Comparison of ENCODE assay signal across 8 cellular contexts in the genomic region with DNA sequence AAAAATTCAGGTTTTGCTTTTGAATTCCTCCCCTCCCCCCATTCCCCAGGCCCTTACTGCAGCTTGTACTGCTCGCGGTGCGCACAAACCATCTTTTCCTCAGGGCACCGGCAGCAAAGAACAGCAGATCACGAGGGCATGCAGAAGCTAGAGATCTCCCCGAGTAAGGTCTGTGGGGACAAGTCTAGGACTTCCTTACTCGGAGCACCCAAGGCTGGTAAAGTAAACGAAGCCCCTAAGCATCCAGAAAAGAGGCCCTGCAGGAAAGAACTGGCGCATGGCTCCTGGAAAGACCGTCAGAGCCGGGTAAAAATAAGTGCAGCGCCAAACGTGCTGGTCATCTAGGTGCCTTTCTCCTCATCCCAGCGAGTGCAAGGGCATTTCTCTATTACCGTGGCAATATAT. TPM values are rescaled to one million over a fixed set of nuclear protein-coding genes. Genes with fewer than 3 reads are reported as not detected.
DNase-seq lines count a peak whose midpoint lies in the region; ATAC-seq and TF ChIP-seq lines count a peak whose summit lies in the region.

No MANE protein-coding gene starts in this region.

- H3K27me3 Mint-ChIP-seq in activated CD4-positive, alpha-beta T cell treated with anti-CD3 and anti-CD28 coated beads, Interleukin-2, amount 10 ng/mL, durations not matched to agents 7 days and 5 days: peaks cover 5% of the 10 kb centered on the region

- intact Hi-C loops in lower lobe of right lung (cut with DNase I): no loop called here

- peaks cover 8% of the 10 kb centered on the region for H3K36me3 ChIP-seq in MM.1S (replicated peaks; ENCODE audit: insufficient read depth, low read length)
- peaks cover 0 to 11% of the 10 kb centered on the region in 2 donors for H3K36me3 ChIP-seq in duodenal mucosa (ENCODE audit: control insufficient read depth in 1 of 2, insufficient read depth in 2 of 2, low read length in 2 of 2)
- H3K36me3 ChIP-seq in lower lobe of right lung: peaks cover 27% of the 10 kb centered on the region

- POLR2A ChIA-PET in activated CD4-positive, alpha-beta T cell treated with anti-CD3 and anti-CD28 coated beads, Interleukin-2, amount 10 ng/mL, durations not matched to agents 7 days and 5 days (lab: Charles Lee): interaction anchor here (0.6 to 1.6 kb wide), 7 partner anchors 8 to 147 kb away, joined by 4 to 10 read pairs (median 6); no protein-coding TSS in a partner anchor

- no peaks in the 10 kb centered on the region for H3K9me3 Mint-ChIP-seq in activated CD4-positive, alpha-beta T cell treated with anti-CD3 and anti-CD28 coated beads, Interleukin-2, amount 10 ng/mL, durations not matched to agents 7 days and 5 days

- H3K27ac ChIP-seq in MM.1S (ENCODE audit: low read length) (peak overlapping the region; percentile 83; the same call in 1 of the 2 replicates), duodenal mucosa (ENCODE audit: low read depth, low read length) (no peak overlapping the region), lower lobe of right lung (peak overlapping the region; percentile 91)

- peaks cover 56% of the 10 kb centered on the region for H3K79me2 ChIP-seq in MM.1S (ENCODE audit: low read length)

- CTCF ChIA-PET in activated CD4-positive, alpha-beta T cell treated with anti-CD3 and anti-CD28 coated beads, Interleukin-2, amount 10 ng/mL, durations not matched to agents 7 days and 5 days (lab: Charles Lee): interaction anchor here (0.5 to 2.3 kb wide), 3 partner anchors 9 to 200 kb away, joined by 3 to 13 read pairs (median 5); no protein-coding TSS in a partner anchor

- no peaks in the 10 kb centered on the region for H3K9me2 ChIP-seq in MM.1S (replicated peaks; ENCODE audit: insufficient read depth, low read length)

- H3K4me1 Mint-ChIP-seq in activated CD4-positive, alpha-beta T cell treated with anti-CD3 and anti-CD28 coated beads, Interleukin-2, amount 10 ng/mL, durations not matched to agents 7 days and 5 days: peaks cover 46% of the 10 kb centered on the region

- H3K27ac Mint-ChIP-seq in activated CD4-positive, alpha-beta T cell treated with anti-CD3 and anti-CD28 coated beads, Interleukin-2, amount 10 ng/mL, durations not matched to agents 7 days and 5 days: peak overlapping the region; percentile 99

- peak overlapping the region; percentile 88; the same call in 1 of the 2 replicates for H2AFZ ChIP-seq in MM.1S (ENCODE audit: low read length)

- DNase-seq in GM04504 (ENCODE audit: low read depth): peak; percentile 10
- DNase-seq in H4 (ENCODE audit: low spot score): peak; percentile 21
- peak; percentile 53 for DNase-seq in MM.1S
- peak; percentile 66 for DNase-seq in activated CD4-positive, alpha-beta T cell treated with anti-CD3 and anti-CD28 coated beads, Interleukin-2, amount 10 ng/mL, durations not matched to agents 7 days and 5 days
- DNase-seq in lower lobe of right lung: no peak
- DNase-seq in stimulated activated CD4-positive, alpha-beta T cell treated with anti-CD3 and anti-CD28 coated beads, TNF-alpha, amount 100 ng/mL, for 4 hours (ENCODE audit: low read depth in 3 of 3): peak in 2 of 3 experiments; percentile 8 to 28
- no peak for DNase-seq in OCI-M2 (lab: John Stamatoyannopoulos, UW; ENCODE audit: unreplicated experiment)

- peaks cover 8% of the 10 kb centered on the region; the same call in 1 of the 2 replicates for H4K20me1 ChIP-seq in MM.1S (ENCODE audit: insufficient read depth, low read length)

- H3K36me3 Mint-ChIP-seq in activated CD4-positive, alpha-beta T cell treated with anti-CD3 and anti-CD28 coated beads, Interleukin-2, amount 10 ng/mL, durations not matched to agents 7 days and 5 days (ENCODE audit: low read depth): peaks cover 50% of the 10 kb centered on the region

- ATAC-seq in lower lobe of right lung: peak; percentile 71 to 80

- H3K4me3 Mint-ChIP-seq in activated CD4-positive, alpha-beta T cell treated with anti-CD3 and anti-CD28 coated beads, Interleukin-2, amount 10 ng/mL, durations not matched to agents 7 days and 5 days: peak overlapping the region; percentile 98

- H3K4me1 ChIP-seq in MM.1S (ENCODE audit: low read length) (peaks cover 13% of the 10 kb centered on the region; the same call in 1 of the 2 replicates), duodenal mucosa (ENCODE audit: control insufficient read depth in 1 of 2, insufficient read depth in 2 of 2, low read length in 2 of 2) (peaks cover 5 to 10% of the 10 kb centered on the region in 2 donors), lower lobe of right lung (peaks cover 15% of the 10 kb centered on the region)

- peak overlapping the region; percentile 93 for H3K9ac ChIP-seq in MM.1S (ENCODE audit: low read length)
- H3K9ac ChIP-seq in duodenal mucosa (ENCODE audit: low read depth in 1 of 2, low read length in 2 of 2): peak overlapping the region; percentile 64 to 84

- H3K9me3 ChIP-seq in MM.1S (replicated peaks; ENCODE audit: insufficient read depth, low read length) (no peaks in the 10 kb centered on the region), duodenal mucosa (ENCODE audit: control insufficient read depth in 1 of 2, low read length in 2 of 2) (no peaks in the 10 kb centered on the region), lower lobe of right lung (no peaks in the 10 kb centered on the region)

- TF ChIP-seq CTCF in MM.1S (IDR thresholded peaks at IDR 0.05; ENCODE audit: low read length): no peak
- TF ChIP-seq CTCF in lower lobe of right lung (IDR thresholded peaks at IDR 0.05): no peak

- H3F3A ChIP-seq in MM.1S (ENCODE audit: insufficient read depth, low read length): no peaks in the 10 kb centered on the region

- H3K4me2 ChIP-seq in MM.1S (ENCODE audit: low read depth, low read length): peak overlapping the region; percentile 78

- H3K4me3 ChIP-seq in MM.1S (ENCODE audit: low read length) (peak overlapping the region; percentile 95), duodenal mucosa (ENCODE audit: low read depth in 1 of 2, low read length in 2 of 2) (peak overlapping the region; percentile 94 to 95), lower lobe of right lung (peak overlapping the region; percentile 83)

- H3K27me3 ChIP-seq in MM.1S (replicated peaks; ENCODE audit: insufficient read depth, low read length) (no peaks in the 10 kb centered on the region), duodenal mucosa (ENCODE audit: control insufficient read depth in 1 of 2, insufficient read depth in 2 of 2, low read length in 2 of 2) (peaks cover 0 to 3% of the 10 kb centered on the region in 2 donors), lower lobe of right lung (ENCODE audit: low read depth) (no peaks in the 10 kb centered on the region)

RNA-seq across cellular contexts. Expression of a gene that starts 0.7 kb away (rescaled TPM):
- total RNA-seq in H4 (2014; rRNA removed; shearing (Covaris generic)): 1,752 TPM in 2 replicates
- 1,000 to 10,000 TPM in 1 of 2 experiments, 100 to 1,000 TPM in 1; 819 to 1,195 TPM for total RNA-seq in activated CD4-positive, alpha-beta T cell treated with anti-CD3 and anti-CD28 coated beads, Interleukin-2, amount 10 ng/mL, durations not matched to agents 7 days and 5 days
- total RNA-seq in lower lobe of right lung: 382 TPM

RNA-seq across cellular contexts. Expression of a gene that starts 52.3 kb away (rescaled TPM):
- total RNA-seq in H4 (2014; rRNA removed; shearing (Covaris generic)): not detected in 2 replicates
- total RNA-seq in activated CD4-positive, alpha-beta T cell treated with anti-CD3 and anti-CD28 coated beads, Interleukin-2, amount 10 ng/mL, durations not matched to agents 7 days and 5 days: not detected
- total RNA-seq in lower lobe of right lung: not detected

Comparison
In these comparisons a context has a peak if more than half of its experiments do, and no peak if none do; other contexts are left out.
1. DNase-seq: peak in GM04504 (single experiment), H4 (single experiment), MM.1S (single experiment), activated CD4-positive, alpha-beta T cell treated with anti-CD3 and anti-CD28 coated beads, Interleukin-2, amount 10 ng/mL, durations not matched to agents 7 days and 5 days (single experiment) and stimulated activated CD4-positive, alpha-beta T cell treated with anti-CD3 and anti-CD28 coated beads, TNF-alpha, amount 100 ng/mL, for 4 hours (2 of 3); none in lower lobe of right lung (single experiment) and OCI-M2 (single experiment).
2. Peak in every context shown above with its lines, with median percentiles within 50 percentile points of each other: H3K4me3 ChIP-seq.